ENCODE assay signal across 11 cellular contexts in the genomic region with DNA sequence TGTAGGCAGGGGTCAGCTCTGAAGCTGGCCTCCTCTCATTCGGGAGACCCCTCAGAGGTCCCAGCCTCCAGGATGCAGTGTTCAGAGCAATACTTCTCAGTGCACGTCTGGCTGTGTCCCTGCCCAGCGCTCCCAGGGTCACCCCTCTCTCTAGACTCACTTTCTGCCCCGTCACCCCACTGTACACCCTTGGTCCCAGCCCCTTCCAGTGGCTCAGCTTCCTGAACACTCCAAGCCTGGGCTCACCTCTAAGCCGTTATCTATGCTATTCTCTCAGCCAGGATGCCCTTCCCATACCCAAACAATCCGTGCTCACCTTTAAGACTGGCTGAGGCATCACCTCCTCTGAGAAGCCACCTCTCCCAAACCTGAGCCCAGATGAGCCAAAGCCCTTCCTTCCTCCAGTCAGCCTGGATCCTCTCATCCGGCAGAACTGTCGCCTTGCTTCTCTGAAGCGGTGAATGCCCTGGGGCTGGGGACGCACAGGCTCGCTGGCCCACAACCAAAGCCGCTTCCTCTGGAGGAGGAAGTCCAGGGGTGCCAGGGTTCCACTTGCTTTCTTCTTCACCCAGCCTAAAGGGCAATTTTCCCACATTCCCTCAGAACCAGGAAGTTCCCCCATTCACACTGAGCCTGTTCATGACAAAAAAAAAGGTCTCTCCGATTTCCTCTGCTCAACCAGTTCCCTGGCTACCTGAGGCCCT. TPM values are rescaled to one million over a fixed set of nuclear protein-coding genes. Genes with fewer than 3 reads are reported as not detected.
DNase-seq lines count a peak whose midpoint lies in the region; ATAC-seq, FAIRE-seq and TF ChIP-seq lines count a peak whose summit lies in the region.
"Had no signal": no experiment of that assay in that cellular context is flagged by ENCODE, and none has a peak within 500 bp of the region (broad histone marks: within the 10 kb centered on the region; RNA-seq: fewer than 3 reads in every experiment).

No MANE protein-coding gene starts in this region.

- no peak for TF ChIP-seq POLR2A in IMR-90 (IDR thresholded peaks at IDR 0.05; ENCODE audit: low read depth, low read length)

- H3K9me3 ChIP-seq in IMR-90 (ENCODE audit: control insufficient read depth, insufficient read depth, low read length) (no peaks in the 10 kb centered on the region), small intestine (ENCODE audit: control insufficient read depth, low read depth) (no peaks in the 10 kb centered on the region)

- H3K4me1 Mint-ChIP-seq in MCF 10A (ENCODE audit: insufficient read depth, unreplicated experiment): peaks cover 40% of the 10 kb centered on the region
- H3K4me1 Mint-ChIP-seq in naive thymus-derived CD8-positive, alpha-beta T cell: peaks cover 26 to 52% (median 49%) of the 10 kb centered on the region in 4 donors

- no peak overlapping the region for H3K9ac ChIP-seq in IMR-90 (ENCODE audit: low read depth, low read length)

- ATAC-seq in IMR-90 (ENCODE audit: low read depth) (no peak), GM21528 (IDR thresholded peaks at IDR 0.05; ENCODE audit: low FRiP score, unreplicated experiment) (no peak), HG02870 (IDR thresholded peaks at IDR 0.05; ENCODE audit: unreplicated experiment) (no peak)
- no peak for ATAC-seq in naive thymus-derived CD8-positive, alpha-beta T cell

- peak overlapping the region; percentile 61 for H4K5ac ChIP-seq in IMR-90 (ENCODE audit: low read depth, low read length)

- peak overlapping the region; percentile 90; the same call in 2 of the 3 replicates for H2BK15ac ChIP-seq in IMR-90 (ENCODE audit: low read depth, low read length)

- DNase-seq in AML-193 (lab: John Stamatoyannopoulos, UW) (peak; percentile 81 to 87), IMR-90 (no peak), MCF 10A (ENCODE audit: unreplicated experiment) (peak; percentile 49), small intestine (no peak), NCI-H69 (lab: John Stamatoyannopoulos, UW) (no peak)
- DNase-seq in naive thymus-derived CD8-positive, alpha-beta T cell: no peak
- DNase-seq: activated T-cell treated with anti-CD3 and anti-CD28 coated beads for 4 hours, DMS79, naive B cell had no signal

- intact Hi-C loops in IMR-90 (cut with micrococcal nuclease): loop anchor here (10.0 kb wide), 1 partner anchor 704 kb away; no protein-coding TSS in a partner anchor
- intact Hi-C loops in MCF 10A (cut with micrococcal nuclease): no loop called here

- H4K20me1 ChIP-seq in IMR-90 (ENCODE audit: insufficient read depth, low read length): no peaks in the 10 kb centered on the region

- H2BK20ac ChIP-seq in IMR-90 (ENCODE audit: low read depth, low read length): peak overlapping the region; percentile 94

- in situ Hi-C loops in IMR-90 (cut with MboI; ENCODE audit: low sequenced_read_pairs): loop anchor here (10.0 to 25.0 kb wide), 2 partner anchors 474 to 712 kb away; no protein-coding TSS in a partner anchor

- H3K9me1 ChIP-seq in IMR-90 (ENCODE audit: insufficient read depth, low read length): peaks cover 24% of the 10 kb centered on the region

- H3K27me3 ChIP-seq in IMR-90 (ENCODE audit: control insufficient read depth, insufficient read depth, low read length) (no peaks in the 10 kb centered on the region), small intestine (ENCODE audit: control insufficient read depth in 2 of 2, insufficient read depth in 2 of 2, low read length in 2 of 2) (no peaks in the 10 kb centered on the region)

- H3K79me1 ChIP-seq in IMR-90 (ENCODE audit: low read depth in 1 of 2, low read length in 2 of 2): peaks cover 4 to 25% of the 10 kb centered on the region in 2 experiments; a peak in 2 of 4 replicates

- H3K36me3 ChIP-seq in IMR-90 (ENCODE audit: control insufficient read depth, insufficient read depth, low read length) (no peaks in the 10 kb centered on the region), small intestine (ENCODE audit: control insufficient read depth in 2 of 2, insufficient read depth in 2 of 2, low read length in 2 of 2) (no peaks in the 10 kb centered on the region)

- peak overlapping the region; percentile 93 for H2BK120ac ChIP-seq in IMR-90 (ENCODE audit: low read depth, low read length)

- H2AK9ac ChIP-seq in IMR-90 (replicated peaks; ENCODE audit: low read depth, low read length, poor library complexity): peak overlapping the region; percentile 95

- H3K4me3 ChIP-seq in IMR-90 (ENCODE audit: insufficient read depth, low read depth, low read length) (no peak overlapping the region), small intestine (ENCODE audit: low read depth in 1 of 2, low read length in 2 of 2) (no peak overlapping the region)

- H3K36me3 Mint-ChIP-seq in MCF 10A (ENCODE audit: insufficient read depth, unreplicated experiment): no peaks in the 10 kb centered on the region
- H3K36me3 Mint-ChIP-seq in naive thymus-derived CD8-positive, alpha-beta T cell: no peaks in the 10 kb centered on the region
- H3K36me3 Mint-ChIP-seq: naive B cell had no signal

- H3K4me1 ChIP-seq in IMR-90 (ENCODE audit: control insufficient read depth, insufficient read depth, low read length) (peaks cover 27% of the 10 kb centered on the region), small intestine (ENCODE audit: control insufficient read depth in 2 of 2, insufficient read depth in 1 of 2, low read depth in 1 of 2, low read length in 1 of 2) (peaks cover 4% of the 10 kb centered on the region in 2 donors)

- peak overlapping the region; percentile 98 for H2AK5ac ChIP-seq in IMR-90 (ENCODE audit: low read depth, low read length)

- peak overlapping the region; percentile 96 for H3K27ac Mint-ChIP-seq in MCF 10A (ENCODE audit: low read depth, unreplicated experiment)
- peak overlapping the region; percentile 70 to 97 (median 92) for H3K27ac Mint-ChIP-seq in naive thymus-derived CD8-positive, alpha-beta T cell

- TF ChIP-seq CTCF in IMR-90 (conservative IDR thresholded peaks at IDR 0.05; ENCODE audit: low read depth, low read length) (no peak), MCF 10A (IDR thresholded peaks at IDR 0.05; ENCODE audit: unreplicated experiment) (no peak)

- no peak overlapping the region for H3K4me2 ChIP-seq in IMR-90 (ENCODE audit: low read depth, low read length)

- no peak for TF ChIP-seq RAD21 in IMR-90 (IDR thresholded peaks at IDR 0.05; ENCODE audit: low read length)

- no peak for FAIRE-seq in small intestine (lab: Jason Lieb, UNC)

- peak overlapping the region; percentile 54; the same call in 1 of the 2 replicates for H3K23ac ChIP-seq in IMR-90 (ENCODE audit: low read depth, low read length)

- BruUV-seq in IMR-90 (replicated peaks; lab: Mats Ljungman, UMichigan) (no TSS peak), MCF 10A (replicated peaks; lab: Mats Ljungman, UMichigan) (no TSS peak)

- H3K4me3 Mint-ChIP-seq in MCF 10A (ENCODE audit: unreplicated experiment): peak overlapping the region; percentile 43
- H3K4me3 Mint-ChIP-seq in naive thymus-derived CD8-positive, alpha-beta T cell: peak overlapping the region in 8 of 10 donors; percentile 36 to 92 (median 81)

- peak overlapping the region; percentile 88 for H2AFZ ChIP-seq in IMR-90 (replicated peaks; ENCODE audit: low read length, poor library complexity)

- peak overlapping the region; percentile 64 to 83 for H4K8ac ChIP-seq in IMR-90 (ENCODE audit: low read depth in 2 of 2, low read length in 2 of 2)

- H3K14ac ChIP-seq in IMR-90 (replicated peaks; ENCODE audit: low read depth, low read length): peak overlapping the region; percentile 84

- H3K56ac ChIP-seq in IMR-90 (ENCODE audit: extremely low read depth, insufficient read depth, low read length): no peak overlapping the region

- WGBS in IMR-90 (ENCODE audit: extremely low coverage in 2 of 2, insufficient read length in 1 of 2), 2 experiments: 81% methylated on average over 6 of the region's 13 CpGs; no CpG with 5 or more reads in 1 of the 2 experiments
- WGBS in small intestine, 3 donors: 58 to 72% (median 65%) methylated on average over 13 of the region's 13 CpGs

- H3K9me3 Mint-ChIP-seq in MCF 10A (ENCODE audit: unreplicated experiment): no peaks in the 10 kb centered on the region
- no peaks in the 10 kb centered on the region for H3K9me3 Mint-ChIP-seq in naive thymus-derived CD8-positive, alpha-beta T cell
- H3K9me3 Mint-ChIP-seq: naive B cell had no signal

- dilution Hi-C loops in IMR-90 (cut with HindIII; ENCODE audit: low sequenced_read_pairs, unreplicated experiment): no loop called here

- peak overlapping the region; percentile 69 for H2BK5ac ChIP-seq in IMR-90 (ENCODE audit: low read depth, low read length, poor library complexity, severe bottlenecking)

- POLR2A ChIA-PET in IMR-90 (lab: Charles Lee; ENCODE audit: unreplicated experiment) (no interaction called here), MCF 10A (lab: Yijun Ruan, JAX) (interaction anchor here (0.9 kb wide), 1 partner anchor 34 kb away, joined by 4 read pairs; no protein-coding TSS in a partner anchor)
- POLR2A ChIA-PET in naive thymus-derived CD8-positive, alpha-beta T cell (lab: Charles Lee): interaction anchor here (0.7 to 1.8 kb wide), 4 partner anchors 11 to 116 kb away, joined by 3 to 6 read pairs (median 3); no protein-coding TSS in a partner anchor

- H3K27ac ChIP-seq in IMR-90 (ENCODE audit: insufficient read depth, low read length): peak overlapping the region; percentile 33
- peak overlapping the region in 1 of 2 donors; percentile 85 for H3K27ac ChIP-seq in small intestine (ENCODE audit: low read depth in 1 of 2, low read length in 1 of 2)

- H3K4ac ChIP-seq in IMR-90 (ENCODE audit: low read depth, low read length): peak overlapping the region; percentile 94

- peak overlapping the region; percentile 96 for H4K91ac ChIP-seq in IMR-90 (ENCODE audit: insufficient read depth, low read depth, low read length)

- no peaks in the 10 kb centered on the region for H3K27me3 Mint-ChIP-seq in MCF 10A (ENCODE audit: insufficient read depth, unreplicated experiment)
- H3K27me3 Mint-ChIP-seq in naive thymus-derived CD8-positive, alpha-beta T cell: no peaks in the 10 kb centered on the region

- H3K18ac ChIP-seq in IMR-90 (ENCODE audit: low read depth, low read length): peak overlapping the region; percentile 56

- CTCF ChIA-PET in IMR-90 (lab: Yijun Ruan, JAX): interaction anchor here (1.2 kb wide), 1 partner anchor 366 kb away, joined by 4 read pairs; no protein-coding TSS in a partner anchor
- CTCF ChIA-PET in MCF 10A (lab: Yijun Ruan, JAX): interaction anchor here (0.7 to 2.0 kb wide), 4 partner anchors 12 to 516 kb away, joined by 3 to 6 read pairs (median 4); no protein-coding TSS in a partner anchor

RNA-seq across cellular contexts. Expression of gene CDKN1C, which starts 13.7 kb away (rescaled TPM):
- 1.6 and 2.2 TPM in 2 replicates for total RNA-seq in IMR-90 (2012; rRNA removed)
- polyA plus RNA-seq in IMR-90 (2012; rRNA removed): 3.0 and 3.7 TPM in 2 replicates
- polyA plus RNA-seq in IMR-90 (2012; cell fraction: cytosol; rRNA removed): 3.6 and 6.4 TPM in 2 replicates
- polyA plus RNA-seq in IMR-90 (2012; cell fraction: nucleus; rRNA removed; ENCODE audit: low replicate concordance): 5.3 and 8.9 TPM in 2 replicates
- total RNA-seq in MCF 10A (2022): 5.7 and 6.9 TPM in 2 replicates
- total RNA-seq in naive thymus-derived CD8-positive, alpha-beta T cell: 1 to 10 TPM; 3.6 to 4.4 TPM
- polyA plus RNA-seq in naive thymus-derived CD8-positive, alpha-beta T cell: under 1 TPM in 2 of 3 donors, not detected in 1; 0.27 to 0.34 TPM
- 10 to 100 TPM in 1 of 3 donors, 1 to 10 TPM in 2; 4.0 to 29.7 (median 5.7) TPM for polyA plus RNA-seq in small intestine

RNA-seq across cellular contexts. Expression of gene PHLDA2, which starts 30.0 kb away (rescaled TPM):
- total RNA-seq in IMR-90 (2012; rRNA removed) (3.8 and 4.4 TPM in 2 replicates), MCF 10A (2022) (118 and 135 TPM in 2 replicates)
- polyA plus RNA-seq in IMR-90 (2012; rRNA removed) (89.0 and 154 TPM in 2 replicates), small intestine (10 to 100 TPM; 21.8 to 55.1 (median 28.6) TPM)
- polyA plus RNA-seq in IMR-90 (2012; cell fraction: cytosol; rRNA removed): 190 and 339 TPM in 2 replicates
- polyA plus RNA-seq in IMR-90 (2012; cell fraction: nucleus; rRNA removed; ENCODE audit: low replicate concordance): 56.3 and 191 TPM in 2 replicates
- total RNA-seq in naive thymus-derived CD8-positive, alpha-beta T cell: under 1 TPM; 0.69 to 0.83 TPM
- not detected for polyA plus RNA-seq in naive thymus-derived CD8-positive, alpha-beta T cell

Comparison
In these comparisons a context has a peak if more than half of its experiments do, and no peak if none do; other contexts are left out.
1. DNase-seq: peak in AML-193 (2 of 2) and MCF 10A (single experiment); none in IMR-90 (single experiment), naive thymus-derived CD8-positive, alpha-beta T cell (0 of 10), small intestine (single experiment) and NCI-H69 (single experiment).
2. RNA of gene PHLDA2, which starts 30.0 kb away (total RNA-seq): 118 to 135 TPM in MCF 10A; 3.8 to 4.4 TPM in IMR-90 and 0.69 to 0.83 TPM in naive thymus-derived CD8-positive, alpha-beta T cell; every median in the first group is over 10 times any median in the second.